ENCODE assay signal across 8 cellular contexts in the genomic region with DNA sequence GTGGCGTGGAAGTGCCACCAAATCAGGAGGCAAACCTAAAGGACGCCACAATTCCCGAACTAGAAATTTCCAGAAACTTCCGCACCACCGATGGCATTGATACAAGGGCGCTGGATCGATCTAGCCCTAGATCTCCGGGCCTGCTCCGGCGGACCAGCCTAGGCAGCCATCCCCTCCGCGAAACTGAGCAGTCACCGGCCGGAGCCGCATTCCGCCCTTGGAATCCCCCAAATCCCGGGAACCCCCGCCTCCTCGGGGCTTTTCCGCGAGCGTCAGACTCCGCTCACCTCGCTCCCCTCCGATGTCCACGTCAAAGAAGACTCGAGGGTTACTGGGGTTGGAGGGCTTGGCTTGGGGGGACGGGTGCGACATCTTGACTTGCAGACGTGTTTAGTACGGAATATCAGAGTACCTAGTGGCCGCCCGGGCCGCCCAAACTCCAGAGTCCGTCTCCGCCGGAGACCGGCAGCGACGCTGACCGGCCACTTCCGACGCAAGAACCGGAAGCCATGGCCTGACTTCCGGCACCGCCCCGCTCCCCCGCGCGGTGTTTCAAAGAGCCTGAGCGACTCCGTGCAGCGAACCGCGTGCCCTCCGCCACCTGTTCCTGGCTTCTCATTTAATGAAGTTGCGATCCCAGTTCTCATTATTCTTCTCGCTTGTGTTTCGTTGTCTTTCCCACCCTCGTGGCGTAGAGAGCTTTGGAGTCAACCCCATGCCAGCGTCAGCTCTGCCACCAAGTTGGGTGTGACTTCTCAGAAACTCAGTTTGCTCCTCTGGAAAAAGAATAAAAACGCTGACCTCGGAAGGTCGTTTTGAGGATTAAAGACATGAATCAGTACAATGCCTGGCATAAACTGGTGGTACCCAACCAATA.
A peak's percentile ranks its signal among the peaks of the same experiment; 100 is the strongest.
DNase-seq lines count a peak whose midpoint lies in the region; ATAC-seq and TF ChIP-seq lines count a peak whose summit lies in the region.

Gene PPID, minus strand, starts transcription at position 480 of the 877 bp plus-strand sequence. Its CDS starts 108 bp downstream, at position 372.

- ATAC-seq in HG03378 (IDR thresholded peaks at IDR 0.05; ENCODE audit: unreplicated experiment): peak; percentile 91

- DNase-seq in AML-193 (lab: John Stamatoyannopoulos, UW) (peak; percentile 71 to 74), NCI-H446 treated with DMSO at 0.1 percent for 48 hours (lab: John Stamatoyannopoulos, UW) (peak; percentile 44), kidney glomerular epithelial cell (lab: John Stamatoyannopoulos, UW) (peak; percentile 69)
- DNase-seq in activated CD4-positive, alpha-beta T cell treated with anti-CD3 and anti-CD28 coated beads for 4 hours: peak; percentile 76 to 78
- DNase-seq in stimulated activated CD4-positive, alpha-beta T cell treated with anti-CD3 and anti-CD28 coated beads, Interleukin-15, amount 100 ng/mL, for 48 hours (ENCODE audit: low read depth in 2 of 2): peak; percentile 76 to 79

- TF ChIP-seq POLR2A in GM19099 (IDR thresholded peaks at IDR 0.05; ENCODE audit: extremely low read depth, insufficient read length, low read depth): peak; percentile 92

- H3K27ac ChIP-seq in cingulate gyrus (ENCODE audit: low read depth, low read length): peak within 1 kb of the TSS; percentile 93

Comparison
In these comparisons a context has a peak if more than half of its experiments do, and no peak if none do; other contexts are left out.
1. Peak in every context shown above with its lines: DNase-seq, ATAC-seq and H3K27ac ChIP-seq.